Comparison of ENCODE assay signal across 8 cellular contexts in genomic region chr3:192917508-192918274, GRCh38. TPM values are rescaled to one million over a fixed set of nuclear protein-coding genes. Genes with fewer than 3 reads are reported as not detected.
DNase-seq lines count a peak whose midpoint lies in the region; ATAC-seq and TF ChIP-seq lines count a peak whose summit lies in the region.

MB21D2 (minus strand) TSS chr3:192917856; CDS start chr3:192917840, 16 bp downstream.

- ATAC-seq in GM21786 (IDR thresholded peaks at IDR 0.05; ENCODE audit: unreplicated experiment), result peak; percentile 41

- H3K36me3 Mint-ChIP-seq in nephron progenitor cell (ENCODE audit: low read depth), result no peaks in the 10 kb centered on the region

- H3K4me1 Mint-ChIP-seq in nephron progenitor cell, result peaks cover 59% of the 10 kb centered on the region

- H3K4me3 Mint-ChIP-seq in nephron progenitor cell, result peak within 1 kb of the TSS; percentile 99

- in situ Hi-C loops in G401 (cut with HindIII; ENCODE audit: low sequenced_read_pairs) (no loop called here), KBM-7 (cut with MboI; ENCODE audit: low pct_unique_long_range_greater_than_20kb, low sequenced_read_pairs) (no loop called here)

- H3K9me3 Mint-ChIP-seq in nephron progenitor cell, result no peaks in the 10 kb centered on the region

- peaks cover 36% of the 10 kb centered on the region for H3K27me3 Mint-ChIP-seq in nephron progenitor cell (ENCODE audit: low read depth, poor library complexity)

- DNase-seq in G401 (ENCODE audit: low spot score) (peak; percentile 91), KBM-7 (peak; percentile 79), RPMI7951 (ENCODE audit: low read depth) (peak; percentile 85), foreskin fibroblast (peak; percentile 90 to 93), nephron progenitor cell (peak; percentile 77)
- DNase-seq in activated naive CD4-positive, alpha-beta T cell treated with anti-CD3 and anti-CD28 coated beads, Interleukin-2, amount 50 U/mL, for 16 hours, result peak; percentile 54

- H3K27ac ChIP-seq in temporal lobe (ENCODE audit: low read depth, low read length), result peak within 1 kb of the TSS; percentile 62

- peak within 1 kb of the TSS; percentile 92 to 96 for H3K4me3 ChIP-seq in foreskin fibroblast (ENCODE audit: low read depth in 1 of 2, low read length in 2 of 2)

- no peak for TF ChIP-seq CTCF in foreskin fibroblast (IDR thresholded peaks at IDR 0.05; ENCODE audit: low read depth, low read length)
- no peak for TF ChIP-seq CTCF in nephron progenitor cell (IDR thresholded peaks at IDR 0.05)

- H3K27ac Mint-ChIP-seq in nephron progenitor cell, result peak within 1 kb of the TSS; percentile 93

RNA-seq across cellular contexts. Expression of gene MB21D2, which starts in this region (rescaled TPM):
- total RNA-seq in G401 (2014; rRNA removed; shearing (Covaris generic)), result 0.06 and 0.71 TPM in 2 replicates
- total RNA-seq in RPMI7951 (2014; rRNA removed; shearing (Covaris generic)), result 8.8 and 8.9 TPM in 2 replicates
- total RNA-seq in temporal lobe, result 45.5 TPM

Comparison
In these comparisons a context has a peak if more than half of its experiments do, and no peak if none do; other contexts are left out.
1. Peak in every context shown above with its lines: DNase-seq, ATAC-seq, H3K4me3 ChIP-seq and H3K27ac ChIP-seq.
2. Peak in DNase-seq in G401; RNA of the gene not detected or under 1 TPM.